In the genomic region with DNA sequence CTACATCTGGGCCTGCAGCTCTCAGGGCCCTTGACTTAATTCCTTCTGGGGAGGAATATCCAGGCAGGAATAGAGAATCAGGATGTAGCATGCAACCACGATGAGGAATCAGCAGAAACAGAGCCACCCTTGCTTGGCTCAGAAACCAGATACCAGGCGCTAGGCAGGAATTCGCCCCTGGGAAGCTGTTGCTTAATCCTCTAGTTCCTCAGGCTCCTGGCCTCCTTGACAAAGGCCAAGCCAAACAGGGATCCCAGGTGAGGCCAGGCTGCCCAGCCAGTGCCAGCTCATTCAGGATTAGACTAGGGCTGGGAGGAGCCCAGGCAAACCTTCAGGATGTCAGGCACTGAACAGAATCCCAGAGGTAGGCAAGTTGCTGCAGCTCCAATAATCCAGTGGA, we compare ENCODE assay signal across 10 cellular contexts. TPM values are rescaled to one million over a fixed set of nuclear protein-coding genes. Genes with fewer than 3 reads are reported as not detected.
DNase-seq lines count a peak whose midpoint lies in the region; ATAC-seq and TF ChIP-seq lines count a peak whose summit lies in the region.
"Had no signal": no experiment of that assay in that cellular context is flagged by ENCODE, and none has a peak within 500 bp of the region (broad histone marks: within the 10 kb centered on the region; RNA-seq: fewer than 3 reads in every experiment).

No MANE protein-coding gene starts in this region.

- H3K36me3 ChIP-seq in upper lobe of right lung, result no peaks in the 10 kb centered on the region

- DNase-seq in DMS 273 (lab: John Stamatoyannopoulos, UW; ENCODE audit: unreplicated experiment) (peak; percentile 21), DMS 273 treated with DMSO at 0.1 percent for 48 hours (lab: John Stamatoyannopoulos, UW) (no peak), T47D (ENCODE audit: low read depth in 1 of 2, low spot score in 1 of 2) (peak; percentile 36 to 97), left colon (no peak), upper lobe of right lung (no peak), COR-L47 (lab: John Stamatoyannopoulos, UW) (no peak), NCI-H2171 treated with DMSO at 0.1 percent for 48 hours (lab: John Stamatoyannopoulos, UW) (no peak)
- DNase-seq in activated CD8-positive, alpha-beta memory T cell treated with anti-CD3 and anti-CD28 coated beads, Interleukin-2, amount 50 U/mL, for 4 hours, result no peak
- DNase-seq: NCI-H1436 had no signal

- H3K27ac ChIP-seq in upper lobe of right lung, result peak overlapping the region; percentile 58
- H3K27ac ChIP-seq: 22Rv1 had no signal

- ATAC-seq in left colon, result peak; percentile 23
- ATAC-seq in upper lobe of right lung, result peak; percentile 64

- H3K4me3 ChIP-seq in upper lobe of right lung, result no peak overlapping the region

- no peak for TF ChIP-seq CTCF in upper lobe of right lung (IDR thresholded peaks at IDR 0.05)

- H3K27me3 ChIP-seq in upper lobe of right lung, result no peaks in the 10 kb centered on the region

- H3K9me3 ChIP-seq in upper lobe of right lung, result no peaks in the 10 kb centered on the region

- peaks cover 10% of the 10 kb centered on the region for H3K4me1 ChIP-seq in upper lobe of right lung

- in situ Hi-C loops in T47D (cut with HindIII; ENCODE audit: low pct_unique_long_range_greater_than_20kb, low sequenced_read_pairs), result no loop called here

- intact Hi-C loops in left colon (cut with DNase I, micrococcal nuclease), result no loop called here
- intact Hi-C loops in upper lobe of right lung (cut with DNase I), result no loop called here

RNA-seq across cellular contexts. Expression of gene IRF2BP2, which starts 48.2 kb away (rescaled TPM):
- 100 to 1,000 TPM; 176 TPM for total RNA-seq in left colon
- total RNA-seq in upper lobe of right lung, result 161 TPM

Comparison
In these comparisons a context has a peak if more than half of its experiments do, and no peak if none do; other contexts are left out.
1. DNase-seq: peak in DMS 273 (single experiment) and T47D (2 of 2); none in DMS 273 treated with DMSO at 0.1 percent for 48 hours (single experiment), left colon (0 of 2), upper lobe of right lung (single experiment), COR-L47 (single experiment), activated CD8-positive, alpha-beta memory T cell treated with anti-CD3 and anti-CD28 coated beads, Interleukin-2, amount 50 U/mL, for 4 hours (single experiment) and NCI-H2171 treated with DMSO at 0.1 percent for 48 hours (single experiment).